ENCODE assay signal across 9 cellular contexts in the genomic region with DNA sequence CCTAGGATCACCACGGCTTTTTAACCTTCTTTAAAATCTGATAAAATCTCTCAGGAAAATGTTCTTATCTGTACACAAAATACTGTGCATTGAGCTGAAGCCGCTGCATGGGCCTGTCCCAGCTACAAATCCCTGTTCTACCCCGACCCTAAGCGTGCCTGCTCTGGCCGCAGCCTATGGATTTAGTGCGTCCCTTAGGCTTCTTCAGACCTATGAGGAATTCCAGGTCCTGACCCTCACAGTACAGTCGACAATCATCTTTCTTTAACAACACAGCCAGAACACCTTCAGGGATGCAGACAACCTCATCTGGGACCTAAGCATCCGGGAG. TPM values are rescaled to one million over a fixed set of nuclear protein-coding genes. Genes with fewer than 3 reads are reported as not detected.
DNase-seq lines count a peak whose midpoint lies in the region; ATAC-seq and TF ChIP-seq lines count a peak whose summit lies in the region.
"Had no signal": no experiment of that assay in that cellular context is flagged by ENCODE, and none has a peak within 500 bp of the region (broad histone marks: within the 10 kb centered on the region; RNA-seq: fewer than 3 reads in every experiment).

No MANE protein-coding gene starts in this region.

- no peak for TF ChIP-seq CTCF in Caco-2 (IDR thresholded peaks at IDR 0.05; ENCODE audit: insufficient read depth in 1 of 2, low read depth in 1 of 2, low read length in 1 of 2, severe bottlenecking in 1 of 2, unreplicated experiment in 1 of 2)
- no peak for TF ChIP-seq CTCF in nephron (IDR thresholded peaks at IDR 0.05; ENCODE audit: unreplicated experiment in 3 of 3)

- H3K9me3 ChIP-seq in Caco-2 (no peaks in the 10 kb centered on the region), adipocyte (ENCODE audit: control insufficient read depth, low read length) (no peaks in the 10 kb centered on the region)
- H3K9me3 ChIP-seq: mucosa of descending colon had no signal

- no peak for DNase-seq in Caco-2
- DNase-seq in adipocyte (ENCODE audit: low read depth), result no peak
- no peak for DNase-seq in amygdala (lab: John Stamatoyannopoulos, UW)
- no peak for DNase-seq in OCI-M1 (lab: John Stamatoyannopoulos, UW)
- DNase-seq in cortex of kidney (lab: John Stamatoyannopoulos, UW), result no peak

- H3K4me3 ChIP-seq in Caco-2 (ENCODE audit: low read depth, low read length) (no peak overlapping the region), adipocyte (ENCODE audit: low read length) (peak overlapping the region; percentile 51)

- no peaks in the 10 kb centered on the region for H3K36me3 Mint-ChIP-seq in Caco-2 (ENCODE audit: insufficient read depth, unreplicated experiment)
- H3K36me3 Mint-ChIP-seq in nephron (ENCODE audit: low read depth), result peaks cover 5% of the 10 kb centered on the region

- intact Hi-C loops in Caco-2 (cut with micrococcal nuclease; ENCODE audit: unreplicated experiment), result loop anchor here (1.0 kb wide), 2 partner anchors 29 to 37 kb away; partner anchors contain the start of genes SF3B6 and TP53I3

- H3K4me1 ChIP-seq in Caco-2 (peaks cover 4% of the 10 kb centered on the region; the same call in 1 of the 2 replicates), adipocyte (ENCODE audit: control insufficient read depth, insufficient read depth, low read length) (peaks cover 7% of the 10 kb centered on the region)

- ATAC-seq in HG03103 (IDR thresholded peaks at IDR 0.05; ENCODE audit: low read depth, unreplicated experiment), result peak; percentile 4
- no peak for ATAC-seq in HG03442 (IDR thresholded peaks at IDR 0.05; ENCODE audit: unreplicated experiment)

- CTCF ChIA-PET in Caco-2 (lab: Charles Lee), result interaction anchor here (0.6 to 2.1 kb wide), 7 partner anchors 29 to 745 kb away, joined by 3 to 22 read pairs (median 3); partner anchors contain the start of genes ATAD2B, CENPO, PTRHD1 and SF3B6

- H3K27me3 ChIP-seq in Caco-2 (replicated peaks; ENCODE audit: control insufficient read depth, insufficient read depth, low read length), result no peaks in the 10 kb centered on the region
- no peaks in the 10 kb centered on the region for H3K27me3 ChIP-seq in adipocyte (replicated peaks; ENCODE audit: control insufficient read depth, insufficient read depth, low read length)

- H3K9ac ChIP-seq in adipocyte (ENCODE audit: low read length), result peak overlapping the region; percentile 21

- H3K9me3 Mint-ChIP-seq in Caco-2 (ENCODE audit: unreplicated experiment), result no peaks in the 10 kb centered on the region
- H3K9me3 Mint-ChIP-seq in nephron, result no peaks in the 10 kb centered on the region

- H3K4me1 Mint-ChIP-seq in Caco-2 (ENCODE audit: low read depth, unreplicated experiment) (peaks cover 7% of the 10 kb centered on the region), nephron (peaks cover 20% of the 10 kb centered on the region)

- POLR2A ChIA-PET in Caco-2 (lab: Charles Lee), result interaction anchor here (0.5 to 1.7 kb wide), 13 partner anchors 15 to 750 kb away, joined by 3 to 47 read pairs (median 4); partner anchors contain the start of genes ATAD2B, SF3B6, TP53I3 and UBXN2A

- H3K4me3 Mint-ChIP-seq in Caco-2 (ENCODE audit: unreplicated experiment) (peak overlapping the region; percentile 86), nephron (peak overlapping the region; percentile 90 to 95 (median 91))

- BruUV-seq in Caco-2 (replicated peaks; lab: Mats Ljungman, UMichigan), result no TSS peak

- no peaks in the 10 kb centered on the region for H3K27me3 Mint-ChIP-seq in Caco-2 (ENCODE audit: insufficient read depth, unreplicated experiment)
- H3K27me3 Mint-ChIP-seq in nephron (ENCODE audit: low read depth), result no peaks in the 10 kb centered on the region

- H3K27ac Mint-ChIP-seq in Caco-2 (ENCODE audit: unreplicated experiment), result peak overlapping the region; percentile 30
- peak overlapping the region in 2 of 3 experiments; percentile 47 to 80 for H3K27ac Mint-ChIP-seq in nephron

- no peaks in the 10 kb centered on the region for H3K36me3 ChIP-seq in Caco-2 (ENCODE audit: control insufficient read depth, insufficient read depth, low read length)
- no peaks in the 10 kb centered on the region for H3K36me3 ChIP-seq in adipocyte (ENCODE audit: control insufficient read depth, insufficient read depth, low read length, severe bottlenecking)

RNA-seq across cellular contexts. Expression of gene WDCP, which starts 0.5 kb away (rescaled TPM):
- total RNA-seq in Caco-2 (2022), result 10.4 and 13.0 TPM in 2 replicates

RNA-seq across cellular contexts. Expression of gene FKBP1B, which starts 1.9 kb away (rescaled TPM):
- total RNA-seq in Caco-2 (2022), result 3.2 and 3.7 TPM in 2 replicates

RNA-seq across cellular contexts. Expression of gene SF3B6, which starts 28.5 kb away (rescaled TPM):
- 183 and 184 TPM in 2 replicates for total RNA-seq in Caco-2 (2022)

RNA-seq across cellular contexts. Expression of gene TP53I3, which starts 37.0 kb away (rescaled TPM):
- 24.8 and 28.1 TPM in 2 replicates for total RNA-seq in Caco-2 (2022)

RNA-seq across cellular contexts. Expression of gene MFSD2B, which starts 37.8 kb away (rescaled TPM):
- total RNA-seq in Caco-2 (2022), result 0.44 and 0.48 TPM in 2 replicates
